ENCODE assay signal across 16 cellular contexts in genomic region chr7:155295511-155295910, GRCh38. TPM values are rescaled to one million over a fixed set of nuclear protein-coding genes. Genes with fewer than 3 reads are reported as not detected.
DNase-seq lines count a peak whose midpoint lies in the region; ATAC-seq, FAIRE-seq and TF ChIP-seq lines count a peak whose summit lies in the region.
"Had no signal": no experiment of that assay in that cellular context is flagged by ENCODE, and none has a peak within 500 bp of the region (broad histone marks: within the 10 kb centered on the region; RNA-seq: fewer than 3 reads in every experiment).

No MANE protein-coding gene starts in this region.

- H3K23ac ChIP-seq in trophoblast cell (ENCODE audit: low read length) = no peak overlapping the region

- H4K8ac ChIP-seq in trophoblast cell (ENCODE audit: low read depth, low read length) = no peak overlapping the region

- H3K27ac ChIP-seq in trophoblast cell (ENCODE audit: low read depth, low read length) = no peak overlapping the region
- no peak overlapping the region for H3K27ac ChIP-seq in upper lobe of right lung
- H3K27ac ChIP-seq: breast epithelium, tibial artery had no signal

- H2AFZ ChIP-seq in trophoblast cell (ENCODE audit: insufficient read depth, low read length, poor library complexity) = no peak overlapping the region

- H3K4me3 Mint-ChIP-seq in activated naive CD4-positive, alpha-beta T cell treated with anti-CD3 and anti-CD28 coated beads for 36 hours = peak overlapping the region; percentile 11
- H3K4me3 Mint-ChIP-seq in central memory CD8-positive, alpha-beta T cell = no peak overlapping the region
- peak overlapping the region in 1 of 3 donors; percentile 21 for H3K4me3 Mint-ChIP-seq in T-cell

- H3K27ac Mint-ChIP-seq in activated naive CD4-positive, alpha-beta T cell treated with anti-CD3 and anti-CD28 coated beads for 36 hours = no peak overlapping the region
- H3K27ac Mint-ChIP-seq in central memory CD8-positive, alpha-beta T cell (ENCODE audit: low read depth) = peak overlapping the region; percentile 89
- peak overlapping the region in 1 of 2 donors; percentile 92 for H3K27ac Mint-ChIP-seq in T-cell

- CTCF ChIA-PET in activated naive CD4-positive, alpha-beta T cell treated with anti-CD3 and anti-CD28 coated beads for 36 hours (lab: Charles Lee) = interaction anchor here (1.3 to 2.8 kb wide), 3 partner anchors 8 to 102 kb away, joined by 3 to 7 read pairs (median 5); no protein-coding TSS in a partner anchor
- CTCF ChIA-PET in T-cell (lab: Charles Lee) = interaction anchor here (1.2 to 2.4 kb wide), 2 partner anchors 49 to 368 kb away, joined by 3 to 11 read pairs; no protein-coding TSS in a partner anchor

- ATAC-seq in central memory CD8-positive, alpha-beta T cell (replicated peaks; ENCODE audit: extremely low read depth, poor library complexity, severe bottlenecking) = no peak
- ATAC-seq in T-cell (replicated peaks in 1 of 4) (no peak), upper lobe of right lung (no peak)

- intact Hi-C loops in activated naive CD4-positive, alpha-beta T cell treated with anti-CD3 and anti-CD28 coated beads for 36 hours (cut with micrococcal nuclease) = no loop called here
- intact Hi-C loops in upper lobe of right lung (cut with DNase I) = no loop called here

- no peak overlapping the region for H3K14ac ChIP-seq in trophoblast cell (ENCODE audit: low read length)

- H3K4me1 Mint-ChIP-seq in activated naive CD4-positive, alpha-beta T cell treated with anti-CD3 and anti-CD28 coated beads for 36 hours (ENCODE audit: low read depth) = peaks cover 24% of the 10 kb centered on the region
- H3K4me1 Mint-ChIP-seq in central memory CD8-positive, alpha-beta T cell = peaks cover 45% of the 10 kb centered on the region
- peaks cover 29 to 43% (median 29%) of the 10 kb centered on the region in 3 donors for H3K4me1 Mint-ChIP-seq in T-cell

- no peak overlapping the region for H2BK120ac ChIP-seq in trophoblast cell (ENCODE audit: insufficient read depth, low read length, poor library complexity)

- H3K27me3 ChIP-seq in trophoblast cell (ENCODE audit: insufficient read depth, low read length) = no peaks in the 10 kb centered on the region
- no peaks in the 10 kb centered on the region for H3K27me3 ChIP-seq in upper lobe of right lung
- H3K27me3 ChIP-seq: breast epithelium, tibial artery had no signal

- H3K18ac ChIP-seq in trophoblast cell (ENCODE audit: low read length) = no peak overlapping the region

- H4K91ac ChIP-seq in trophoblast cell (ENCODE audit: low read depth, low read length) = no peak overlapping the region

- no peak overlapping the region for H3K9ac ChIP-seq in trophoblast cell (ENCODE audit: low read length)

- no peak for FAIRE-seq in GM12891 (lab: Jason Lieb, UNC)
- FAIRE-seq: endometrium, frontal cortex had no signal

- H3K4me3 ChIP-seq in trophoblast cell (ENCODE audit: low read depth, low read length) (no peak overlapping the region), upper lobe of right lung (no peak overlapping the region)
- H3K4me3 ChIP-seq: breast epithelium, tibial artery had no signal

- no peak overlapping the region for H4K12ac ChIP-seq in trophoblast cell (ENCODE audit: low read depth, low read length)

- H3K79me1 ChIP-seq in trophoblast cell (ENCODE audit: low read length) = peaks cover 18% of the 10 kb centered on the region

- WGBS in trophoblast cell (ENCODE audit: extremely low coverage, insufficient coverage, insufficient read length) = no CpG with 5 or more reads among the region's 7 CpGs

- POLR2A ChIA-PET in T-cell (lab: Charles Lee) = no interaction called here

- H2BK12ac ChIP-seq in trophoblast cell (ENCODE audit: low read length) = peak overlapping the region; percentile 34

- H3K27me3 Mint-ChIP-seq in activated naive CD4-positive, alpha-beta T cell treated with anti-CD3 and anti-CD28 coated beads for 36 hours (ENCODE audit: low read depth) = no peaks in the 10 kb centered on the region
- H3K27me3 Mint-ChIP-seq in central memory CD8-positive, alpha-beta T cell = no peaks in the 10 kb centered on the region
- no peaks in the 10 kb centered on the region for H3K27me3 Mint-ChIP-seq in T-cell

- no peak overlapping the region for H2BK5ac ChIP-seq in trophoblast cell (ENCODE audit: low read depth, low read length, poor library complexity)

- H3K4me2 ChIP-seq in trophoblast cell (ENCODE audit: low read length) = no peak overlapping the region

- H3K9me3 ChIP-seq in trophoblast cell (ENCODE audit: insufficient read depth, low read depth, low read length) (no peaks in the 10 kb centered on the region), upper lobe of right lung (no peaks in the 10 kb centered on the region)
- H3K9me3 ChIP-seq: breast epithelium, tibial artery had no signal

- H3K36me3 ChIP-seq in trophoblast cell (ENCODE audit: control insufficient read depth in 1 of 2, insufficient read depth in 2 of 2, low read length in 2 of 2) (peaks cover 2 to 4% of the 10 kb centered on the region in 2 experiments), upper lobe of right lung (no peaks in the 10 kb centered on the region)
- H3K36me3 ChIP-seq: breast epithelium, tibial artery had no signal

- no peaks in the 10 kb centered on the region for H3K9me3 Mint-ChIP-seq in activated naive CD4-positive, alpha-beta T cell treated with anti-CD3 and anti-CD28 coated beads for 36 hours
- H3K9me3 Mint-ChIP-seq in central memory CD8-positive, alpha-beta T cell = no peaks in the 10 kb centered on the region
- no peaks in the 10 kb centered on the region for H3K9me3 Mint-ChIP-seq in T-cell
- H3K9me3 Mint-ChIP-seq: HFFc6 had no signal

- no peak for TF ChIP-seq CTCF in upper lobe of right lung (IDR thresholded peaks at IDR 0.05)

- H3K4ac ChIP-seq in trophoblast cell (ENCODE audit: low read depth, low read length) = no peak overlapping the region

- peaks cover 12% of the 10 kb centered on the region for H3K79me2 ChIP-seq in trophoblast cell (ENCODE audit: control insufficient read depth, insufficient read depth, low read length, poor library complexity)

- H3K4me1 ChIP-seq in trophoblast cell (ENCODE audit: control insufficient read depth in 1 of 2, insufficient read depth in 2 of 2, low read length in 2 of 2) (peaks cover 12% of the 10 kb centered on the region in 2 experiments), upper lobe of right lung (peaks cover 12% of the 10 kb centered on the region)

- DNase-seq in activated naive CD4-positive, alpha-beta T cell treated with anti-CD3 and anti-CD28 coated beads for 36 hours = no peak
- DNase-seq in activated naive CD4-positive, alpha-beta T cell treated with anti-CD3 and anti-CD28 coated beads, Interleukin-2, amount 50 U/mL, for 16 hours = no peak
- peak; percentile 32 for DNase-seq in NCI-H69 (lab: John Stamatoyannopoulos, UW)
- no peak for DNase-seq in central memory CD8-positive, alpha-beta T cell (ENCODE audit: low spot score in 2 of 2)
- no peak for DNase-seq in trophoblast cell
- DNase-seq in T-cell = no peak
- no peak for DNase-seq in GM12891 (ENCODE audit: insufficient read length, low spot score)
- no peak for DNase-seq in upper lobe of right lung
- DNase-seq: activated naive CD4-positive, alpha-beta T cell; HFFc6; NCI-H1048; tibial artery had no signal

- H3K36me3 Mint-ChIP-seq in activated naive CD4-positive, alpha-beta T cell treated with anti-CD3 and anti-CD28 coated beads for 36 hours (ENCODE audit: low read depth) = peaks cover 22% of the 10 kb centered on the region
- H3K36me3 Mint-ChIP-seq in central memory CD8-positive, alpha-beta T cell (ENCODE audit: insufficient read depth) = peaks cover 33% of the 10 kb centered on the region
- peaks cover 7% of the 10 kb centered on the region for H3K36me3 Mint-ChIP-seq in T-cell
- H3K36me3 Mint-ChIP-seq: mesothelial cell of epicardium had no signal

- no peak for TF ChIP-seq POLR2A in GM12891 (IDR thresholded peaks at IDR 0.05; ENCODE audit: low read depth, low read length)

- H2AK5ac ChIP-seq in trophoblast cell (ENCODE audit: low read length) = no peak overlapping the region

TF ChIP-seq in GM12891, 5 proteins besides CTCF, POLR2A, EP300 and RAD21:
- TF ChIP-seq POLR2AphosphoS5 (IDR thresholded peaks at IDR 0.05; ENCODE audit: low read depth, low read length) = no peak
- no peak for TF ChIP-seq TAF1 (IDR thresholded peaks at IDR 0.05; ENCODE audit: low read depth, low read length)
- no peak for TF ChIP-seq SPI1 (IDR thresholded peaks at IDR 0.05; ENCODE audit: low read depth, low read length)
- no peak for TF ChIP-seq PAX5 (IDR thresholded peaks at IDR 0.05; ENCODE audit: insufficient read depth, low read length, severe bottlenecking)
- TF ChIP-seq POU2F2 (IDR thresholded peaks at IDR 0.05; ENCODE audit: low read depth, low read length) = no peak

RNA-seq across cellular contexts. Expression of gene INSIG1, which starts 2.2 kb away (rescaled TPM):
- 10 to 100 TPM; 73.2 to 74.8 TPM for total RNA-seq in activated naive CD4-positive, alpha-beta T cell treated with anti-CD3 and anti-CD28 coated beads for 36 hours
- polyA plus RNA-seq in trophoblast cell (2013) = 182 and 192 TPM in 2 replicates
- total RNA-seq in T-cell (10 to 100 TPM; 38.0 to 47.3 (median 42.4) TPM), upper lobe of right lung (90.7 TPM)
- 53.3 TPM for polyA plus RNA-seq in GM12891 (2012; ENCODE audit: low read depth, missing spikeins)
